ENCODE assay signal across 1 cellular context in the genomic region with DNA sequence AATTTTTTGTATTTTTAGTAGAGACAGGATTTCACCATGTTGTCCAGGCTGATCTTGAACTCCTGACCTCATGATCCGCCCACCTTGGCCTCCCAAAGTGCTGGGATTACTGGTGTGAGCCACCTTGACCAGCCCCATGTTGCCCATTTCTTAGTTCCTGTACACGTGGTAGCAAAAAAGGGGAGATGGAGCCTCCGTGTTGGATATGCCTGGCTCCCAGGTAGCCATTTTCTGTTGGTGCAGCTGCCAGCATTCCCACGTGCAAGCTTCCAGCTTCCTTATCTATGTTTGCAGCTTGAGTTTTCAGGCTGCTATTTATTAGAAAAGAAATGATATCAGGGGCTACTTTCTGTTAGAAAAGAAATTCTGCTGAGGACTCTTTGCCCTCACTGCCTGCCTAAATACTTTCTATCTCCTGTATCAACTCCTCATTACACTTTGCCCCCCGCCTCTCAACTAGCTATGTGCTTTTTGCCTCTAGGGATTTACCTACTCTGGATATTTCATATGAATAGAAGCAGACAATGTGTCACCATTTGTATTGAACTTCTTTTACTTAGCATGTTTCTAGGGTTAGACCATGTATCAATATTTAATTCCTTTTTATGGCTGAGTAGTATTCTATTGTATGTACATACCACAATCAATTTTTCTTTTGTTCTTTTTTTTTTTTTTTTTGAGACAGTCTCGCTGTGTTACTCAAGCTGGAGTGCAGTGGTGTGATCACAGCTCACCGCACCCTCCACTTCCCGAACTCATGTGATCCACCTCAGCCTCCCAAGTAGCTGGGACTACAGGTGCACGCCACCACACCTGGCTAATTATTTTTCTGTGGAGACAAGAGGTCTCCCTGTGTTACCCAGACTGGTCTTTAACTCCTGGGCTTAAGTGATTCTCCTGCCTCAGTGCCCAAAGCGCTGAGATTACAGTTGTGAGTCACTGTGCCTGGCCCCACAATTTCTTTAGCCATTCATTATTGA.
TF ChIP-seq lines count a peak whose summit lies in the region.

No MANE protein-coding gene starts in this region.

TF ChIP-seq in K562, 482 proteins besides CTCF, POLR2A, EP300 and RAD21 (continued from another document):
- TF ChIP-seq NFIC (IDR thresholded peaks at IDR 0.05) (peak; percentile 56), TCF3 (CRISPR knock-in tag; IDR thresholded peaks at IDR 0.05) (peak; percentile 82), FOXJ2 (tag; IDR thresholded peaks at IDR 0.05) (0 out of 2 replicates have a peak, but pooled peaks have one; percentile 25), CBFA2T3 (IDR thresholded peaks at IDR 0.05) (peak; percentile 88), ETV5 (CRISPR knock-in tag; IDR thresholded peaks at IDR 0.05; ENCODE audit: low read depth) (no peak), ZKSCAN8 (CRISPR knock-in tag; IDR thresholded peaks at IDR 0.05) (0 out of 2 replicates have a peak, but pooled peaks have one; percentile 42), MTA2 (IDR thresholded peaks at IDR 0.05; ENCODE audit: low read depth) (peak; percentile 65), CBFA2T2 (conservative IDR thresholded peaks at IDR 0.05) (peak; percentile 84), SMAD3 (CRISPR knock-in tag; conservative IDR thresholded peaks at IDR 0.05) (0 out of 2 replicates have a peak, but pooled peaks have one; percentile 36), TEAD4 (IDR thresholded peaks at IDR 0.05; ENCODE audit: low read length) (peak; percentile 78), TEAD4 (CRISPR knock-in tag; IDR thresholded peaks at IDR 0.05; ENCODE audit: borderline replicate concordance) (no peak), DDX20 (tag; IDR thresholded peaks at IDR 0.05; ENCODE audit: low read depth) (no peak), MAZ (CRISPR knock-in tag; conservative IDR thresholded peaks at IDR 0.05 in 1 of 2, IDR thresholded peaks at IDR 0.05 in 1 of 2) (peak in 1 of 2 experiments; percentile 53; a peak in 1 of 4 replicates), DPF2 (IDR thresholded peaks at IDR 0.05) (peak; percentile 73), HOXB6 (CRISPR knock-in tag; IDR thresholded peaks at IDR 0.05; ENCODE audit: borderline replicate concordance) (no peak), ZBED1 (IDR thresholded peaks at IDR 0.05) (no peak), BCOR (IDR thresholded peaks at IDR 0.05) (peak; percentile 89), SIN3A (IDR thresholded peaks at IDR 0.05; ENCODE audit: borderline replicate concordance in 2 of 2, control insufficient read depth in 1 of 2, low read depth in 2 of 2, low read length in 2 of 2) (no peak), MYC (IDR thresholded peaks at IDR 0.05; ENCODE audit: low read depth, low read length) (peak; percentile 88), MYC (CRISPR knock-in tag; IDR thresholded peaks at IDR 0.05; ENCODE audit: borderline replicate concordance, low read depth) (peak; percentile 68; the same call in 1 of the 2 replicates), JUND (IDR thresholded peaks at IDR 0.05; ENCODE audit: borderline replicate concordance, low read depth, low read length) (no peak), JUND (tag; IDR thresholded peaks at IDR 0.05; ENCODE audit: borderline replicate concordance, low read depth, low read length) (peak; percentile 8; the same call in 1 of the 3 replicates), BHLHE40 (IDR thresholded peaks at IDR 0.05; ENCODE audit: low read length) (peak; percentile 86), L3MBTL2 (IDR thresholded peaks at IDR 0.05) (peak; percentile 85), SMARCA5 (IDR thresholded peaks at IDR 0.05) (peak; percentile 81), ZNF311 (CRISPR knock-in tag; IDR thresholded peaks at IDR 0.05) (no peak), NR4A1 (CRISPR knock-in tag; IDR thresholded peaks at IDR 0.05) (no peak), NR4A1 (tag; IDR thresholded peaks at IDR 0.05) (peak; percentile 81; the same call in 1 of the 2 replicates), POLR2AphosphoS5 (IDR thresholded peaks at IDR 0.05; ENCODE audit: control insufficient read depth, insufficient read depth, low read depth, low read length) (peak; percentile 37; the same call in 1 of the 2 replicates), SOX6 (IDR thresholded peaks at IDR 0.05) (0 out of 2 replicates have a peak, but pooled peaks have one; percentile 55), ADNP (tag; IDR thresholded peaks at IDR 0.05) (peak; percentile 91), ZNF354B (CRISPR knock-in tag; IDR thresholded peaks at IDR 0.05) (no peak), PHB (CRISPR knock-in tag; IDR thresholded peaks at IDR 0.05) (no peak), NR2C1 (IDR thresholded peaks at IDR 0.05) (peak; percentile 52), NR2C1 (tag; IDR thresholded peaks at IDR 0.05) (0 out of 2 replicates have a peak, but pooled peaks have one; percentile 39)
- TF ChIP-seq, protein P1, sequence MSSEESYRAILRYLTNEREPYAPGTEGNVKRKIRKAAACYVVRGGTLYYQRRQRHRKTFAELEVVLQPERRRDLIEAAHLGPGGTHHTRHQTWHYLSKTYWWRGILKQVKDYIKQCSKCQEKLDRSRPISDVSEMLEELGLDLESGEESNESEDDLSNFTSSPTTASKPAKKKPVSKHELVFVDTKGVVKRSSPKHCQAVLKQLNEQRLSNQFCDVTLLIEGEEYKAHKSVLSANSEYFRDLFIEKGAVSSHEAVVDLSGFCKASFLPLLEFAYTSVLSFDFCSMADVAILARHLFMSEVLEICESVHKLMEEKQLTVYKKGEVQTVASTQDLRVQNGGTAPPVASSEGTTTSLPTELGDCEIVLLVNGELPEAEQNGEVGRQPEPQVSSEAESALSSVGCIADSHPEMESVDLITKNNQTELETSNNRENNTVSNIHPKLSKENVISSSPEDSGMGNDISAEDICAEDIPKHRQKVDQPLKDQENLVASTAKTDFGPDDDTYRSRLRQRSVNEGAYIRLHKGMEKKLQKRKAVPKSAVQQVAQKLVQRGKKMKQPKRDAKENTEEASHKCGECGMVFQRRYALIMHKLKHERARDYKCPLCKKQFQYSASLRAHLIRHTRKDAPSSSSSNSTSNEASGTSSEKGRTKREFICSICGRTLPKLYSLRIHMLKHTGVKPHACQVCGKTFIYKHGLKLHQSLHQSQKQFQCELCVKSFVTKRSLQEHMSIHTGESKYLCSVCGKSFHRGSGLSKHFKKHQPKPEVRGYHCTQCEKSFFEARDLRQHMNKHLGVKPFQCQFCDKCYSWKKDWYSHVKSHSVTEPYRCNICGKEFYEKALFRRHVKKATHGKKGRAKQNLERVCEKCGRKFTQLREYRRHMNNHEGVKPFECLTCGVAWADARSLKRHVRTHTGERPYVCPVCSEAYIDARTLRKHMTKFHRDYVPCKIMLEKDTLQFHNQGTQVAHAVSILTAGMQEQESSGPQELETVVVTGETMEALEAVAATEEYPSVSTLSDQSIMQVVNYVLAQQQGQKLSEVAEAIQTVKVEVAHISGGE (CRISPR knock-in tag; IDR thresholded peaks at IDR 0.05), result peak in 1 of 3 experiments; percentile 61; a peak in 2 of 6 replicates
- TF ChIP-seq, protein P2, sequence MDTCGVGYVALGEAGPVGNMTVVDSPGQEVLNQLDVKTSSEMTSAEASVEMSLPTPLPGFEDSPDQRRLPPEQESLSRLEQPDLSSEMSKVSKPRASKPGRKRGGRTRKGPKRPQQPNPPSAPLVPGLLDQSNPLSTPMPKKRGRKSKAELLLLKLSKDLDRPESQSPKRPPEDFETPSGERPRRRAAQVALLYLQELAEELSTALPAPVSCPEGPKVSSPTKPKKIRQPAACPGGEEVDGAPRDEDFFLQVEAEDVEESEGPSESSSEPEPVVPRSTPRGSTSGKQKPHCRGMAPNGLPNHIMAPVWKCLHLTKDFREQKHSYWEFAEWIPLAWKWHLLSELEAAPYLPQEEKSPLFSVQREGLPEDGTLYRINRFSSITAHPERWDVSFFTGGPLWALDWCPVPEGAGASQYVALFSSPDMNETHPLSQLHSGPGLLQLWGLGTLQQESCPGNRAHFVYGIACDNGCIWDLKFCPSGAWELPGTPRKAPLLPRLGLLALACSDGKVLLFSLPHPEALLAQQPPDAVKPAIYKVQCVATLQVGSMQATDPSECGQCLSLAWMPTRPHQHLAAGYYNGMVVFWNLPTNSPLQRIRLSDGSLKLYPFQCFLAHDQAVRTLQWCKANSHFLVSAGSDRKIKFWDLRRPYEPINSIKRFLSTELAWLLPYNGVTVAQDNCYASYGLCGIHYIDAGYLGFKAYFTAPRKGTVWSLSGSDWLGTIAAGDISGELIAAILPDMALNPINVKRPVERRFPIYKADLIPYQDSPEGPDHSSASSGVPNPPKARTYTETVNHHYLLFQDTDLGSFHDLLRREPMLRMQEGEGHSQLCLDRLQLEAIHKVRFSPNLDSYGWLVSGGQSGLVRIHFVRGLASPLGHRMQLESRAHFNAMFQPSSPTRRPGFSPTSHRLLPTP (IDR thresholded peaks at IDR 0.05; ENCODE audit: borderline replicate concordance, extremely low read depth, insufficient read length), result no peak
- TF ChIP-seq, protein P3, sequence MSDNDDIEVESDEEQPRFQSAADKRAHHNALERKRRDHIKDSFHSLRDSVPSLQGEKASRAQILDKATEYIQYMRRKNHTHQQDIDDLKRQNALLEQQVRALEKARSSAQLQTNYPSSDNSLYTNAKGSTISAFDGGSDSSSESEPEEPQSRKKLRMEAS (CRISPR knock-in tag; IDR thresholded peaks at IDR 0.05), result peak; percentile 62
- TF ChIP-seq, protein P4, sequence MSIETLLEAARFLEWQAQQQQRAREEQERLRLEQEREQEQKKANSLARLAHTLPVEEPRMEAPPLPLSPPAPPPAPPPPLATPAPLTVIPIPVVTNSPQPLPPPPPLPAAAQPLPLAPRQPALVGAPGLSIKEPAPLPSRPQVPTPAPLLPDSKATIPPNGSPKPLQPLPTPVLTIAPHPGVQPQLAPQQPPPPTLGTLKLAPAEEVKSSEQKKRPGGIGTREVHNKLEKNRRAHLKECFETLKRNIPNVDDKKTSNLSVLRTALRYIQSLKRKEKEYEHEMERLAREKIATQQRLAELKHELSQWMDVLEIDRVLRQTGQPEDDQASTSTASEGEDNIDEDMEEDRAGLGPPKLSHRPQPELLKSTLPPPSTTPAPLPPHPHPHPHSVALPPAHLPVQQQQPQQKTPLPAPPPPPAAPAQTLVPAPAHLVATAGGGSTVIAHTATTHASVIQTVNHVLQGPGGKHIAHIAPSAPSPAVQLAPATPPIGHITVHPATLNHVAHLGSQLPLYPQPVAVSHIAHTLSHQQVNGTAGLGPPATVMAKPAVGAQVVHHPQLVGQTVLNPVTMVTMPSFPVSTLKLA (conservative IDR thresholded peaks at IDR 0.05), result peak; percentile 65 to 75
- TF ChIP-seq, protein P5, sequence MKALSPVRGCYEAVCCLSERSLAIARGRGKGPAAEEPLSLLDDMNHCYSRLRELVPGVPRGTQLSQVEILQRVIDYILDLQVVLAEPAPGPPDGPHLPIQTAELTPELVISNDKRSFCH (CRISPR knock-in tag; IDR thresholded peaks at IDR 0.05), result no peak
- TF ChIP-seq, protein P5 (tag; IDR thresholded peaks at IDR 0.05), result peak; percentile 59; the same call in 1 of the 2 replicates
- TF ChIP-seq, protein P6, sequence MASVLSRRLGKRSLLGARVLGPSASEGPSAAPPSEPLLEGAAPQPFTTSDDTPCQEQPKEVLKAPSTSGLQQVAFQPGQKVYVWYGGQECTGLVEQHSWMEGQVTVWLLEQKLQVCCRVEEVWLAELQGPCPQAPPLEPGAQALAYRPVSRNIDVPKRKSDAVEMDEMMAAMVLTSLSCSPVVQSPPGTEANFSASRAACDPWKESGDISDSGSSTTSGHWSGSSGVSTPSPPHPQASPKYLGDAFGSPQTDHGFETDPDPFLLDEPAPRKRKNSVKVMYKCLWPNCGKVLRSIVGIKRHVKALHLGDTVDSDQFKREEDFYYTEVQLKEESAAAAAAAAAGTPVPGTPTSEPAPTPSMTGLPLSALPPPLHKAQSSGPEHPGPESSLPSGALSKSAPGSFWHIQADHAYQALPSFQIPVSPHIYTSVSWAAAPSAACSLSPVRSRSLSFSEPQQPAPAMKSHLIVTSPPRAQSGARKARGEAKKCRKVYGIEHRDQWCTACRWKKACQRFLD (CRISPR knock-in tag; IDR thresholded peaks at IDR 0.05), result peak; percentile 85
- TF ChIP-seq, protein P7, sequence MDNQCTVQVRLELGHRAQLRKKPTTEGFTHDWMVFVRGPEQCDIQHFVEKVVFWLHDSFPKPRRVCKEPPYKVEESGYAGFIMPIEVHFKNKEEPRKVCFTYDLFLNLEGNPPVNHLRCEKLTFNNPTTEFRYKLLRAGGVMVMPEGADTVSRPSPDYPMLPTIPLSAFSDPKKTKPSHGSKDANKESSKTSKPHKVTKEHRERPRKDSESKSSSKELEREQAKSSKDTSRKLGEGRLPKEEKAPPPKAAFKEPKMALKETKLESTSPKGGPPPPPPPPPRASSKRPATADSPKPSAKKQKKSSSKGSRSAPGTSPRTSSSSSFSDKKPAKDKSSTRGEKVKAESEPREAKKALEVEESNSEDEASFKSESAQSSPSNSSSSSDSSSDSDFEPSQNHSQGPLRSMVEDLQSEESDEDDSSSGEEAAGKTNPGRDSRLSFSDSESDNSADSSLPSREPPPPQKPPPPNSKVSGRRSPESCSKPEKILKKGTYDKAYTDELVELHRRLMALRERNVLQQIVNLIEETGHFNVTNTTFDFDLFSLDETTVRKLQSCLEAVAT (IDR thresholded peaks at IDR 0.05), result 0 out of 4 replicates have a peak, but pooled peaks of 1 of the 2 experiments have one; percentile 16
